Comparison of ENCODE assay signal across 11 cellular contexts in the genomic region with DNA sequence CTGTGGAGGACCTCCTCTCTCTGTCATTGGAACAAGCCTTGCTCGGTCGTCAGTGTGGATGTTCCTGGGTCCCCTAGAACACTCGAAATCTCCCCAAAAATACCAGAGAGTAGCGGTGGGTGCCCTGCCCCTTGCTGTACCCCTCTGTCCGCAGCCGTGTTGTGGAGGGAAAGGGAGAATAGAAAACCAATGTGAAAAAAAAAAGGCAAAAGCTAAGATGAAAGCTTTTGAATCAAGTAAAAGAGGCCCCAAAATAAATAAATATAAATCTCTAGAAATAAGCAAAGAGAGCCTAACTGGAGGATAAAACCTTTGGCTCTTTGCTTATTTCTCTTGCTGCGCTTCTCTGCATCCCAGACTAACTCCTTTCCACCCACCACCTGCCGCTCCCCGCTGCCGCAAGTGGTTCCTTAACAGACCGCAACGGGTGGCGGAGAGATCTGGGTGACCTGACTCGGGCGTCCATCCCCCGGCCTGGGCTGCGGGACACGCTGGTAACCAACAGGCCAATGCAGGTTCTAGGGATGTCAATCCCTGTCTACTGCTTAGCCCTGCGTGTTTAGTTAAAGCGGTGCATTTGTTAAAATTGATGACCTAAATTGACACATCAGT.
DNase-seq lines count a peak whose midpoint lies in the region; ATAC-seq and TF ChIP-seq lines count a peak whose summit lies in the region.
"Had no signal": no experiment of that assay in that cellular context is flagged by ENCODE, and none has a peak within 500 bp of the region (broad histone marks: within the 10 kb centered on the region; RNA-seq: fewer than 3 reads in every experiment).

No MANE protein-coding gene starts in this region.

- H3K4me2 ChIP-seq in PC-9 = peak overlapping the region; percentile 72

- no peaks in the 10 kb centered on the region for H3K9me2 ChIP-seq in PC-9 (ENCODE audit: insufficient read depth)

- intact Hi-C loops in PC-9 (cut with micrococcal nuclease; ENCODE audit: unreplicated experiment) = no loop called here

- BruUV-seq in PC-9 (replicated peaks; lab: Mats Ljungman, UMichigan) = no TSS peak

- H2AFZ ChIP-seq in PC-9 = peak overlapping the region; percentile 73

- H3K36me3 ChIP-seq in PC-9 (ENCODE audit: low read depth) = no peaks in the 10 kb centered on the region
- H3K36me3 ChIP-seq: adrenal gland had no signal

- H3K79me2 ChIP-seq in PC-9 (ENCODE audit: low read depth) = no peaks in the 10 kb centered on the region

- no peak overlapping the region for H3K27ac Mint-ChIP-seq in progenitor cell of endocrine pancreas
- H3K27ac Mint-ChIP-seq: CD14-positive monocyte, memory B cell had no signal

- H3K9me3 ChIP-seq in PC-9 (ENCODE audit: insufficient read depth, low read depth) = no peaks in the 10 kb centered on the region
- H3K9me3 ChIP-seq: adrenal gland had no signal

- peak; percentile 11 to 60 for DNase-seq in NCI-H524 (lab: John Stamatoyannopoulos, UW)
- DNase-seq in NCI-H524 treated with DMSO at 0.1 percent for 48 hours (lab: John Stamatoyannopoulos, UW) = no peak
- DNase-seq in PC-9 = no peak
- no peak for DNase-seq in epithelial cell of esophagus (ENCODE audit: low read depth)
- DNase-seq in progenitor cell of endocrine pancreas (ENCODE audit: low spot score, unreplicated experiment) = no peak
- no peak for DNase-seq in NCI-H526 (lab: John Stamatoyannopoulos, UW)
- DNase-seq in foreskin keratinocyte = no peak
- DNase-seq: adrenal gland had no signal

- TF ChIP-seq CTCF in PC-9 (conservative IDR thresholded peaks at IDR 0.05) (no peak), epithelial cell of esophagus (IDR thresholded peaks at IDR 0.05; ENCODE audit: insufficient read depth, low read depth, low read length, missing control alignments) (no peak), progenitor cell of endocrine pancreas (IDR thresholded peaks at IDR 0.05; ENCODE audit: unreplicated experiment) (no peak), foreskin keratinocyte (conservative IDR thresholded peaks at IDR 0.05) (no peak)

- ATAC-seq in GM21447 (IDR thresholded peaks at IDR 0.05; ENCODE audit: unreplicated experiment) (no peak), foreskin keratinocyte (no peak)

- no peaks in the 10 kb centered on the region for H3K4me1 ChIP-seq in PC-9 (replicated peaks; ENCODE audit: insufficient read depth)
- H3K4me1 ChIP-seq in foreskin keratinocyte = no peaks in the 10 kb centered on the region
- H3K4me1 ChIP-seq: adrenal gland had no signal

- H3K27me3 ChIP-seq in PC-9 (ENCODE audit: insufficient read depth, low read depth) (peaks cover 7% of the 10 kb centered on the region; the same call in 1 of the 2 replicates), foreskin keratinocyte (peaks cover 60% of the 10 kb centered on the region)

- H3F3A ChIP-seq in PC-9 (ENCODE audit: insufficient read depth, low read depth) = no peaks in the 10 kb centered on the region

- POLR2A ChIA-PET in PC-9 (lab: Charles Lee; ENCODE audit: unreplicated experiment) = no interaction called here

- no peak overlapping the region for H3K27ac ChIP-seq in PC-9
- no peak overlapping the region for H3K27ac ChIP-seq in foreskin keratinocyte

- peak overlapping the region; percentile 46; the same call in 1 of the 2 replicates for H3K4me3 ChIP-seq in PC-9
- H3K4me3 ChIP-seq in epithelial cell of esophagus (ENCODE audit: low read length) = peak overlapping the region; percentile 43
- H3K4me3 ChIP-seq: adrenal gland had no signal

- peak overlapping the region; percentile 78 for H3K4me3 Mint-ChIP-seq in progenitor cell of endocrine pancreas (ENCODE audit: low read depth)
- H3K4me3 Mint-ChIP-seq: memory B cell had no signal

- H3K4me1 Mint-ChIP-seq in progenitor cell of endocrine pancreas (ENCODE audit: low read depth) = peaks cover 14% of the 10 kb centered on the region

- H3K36me3 Mint-ChIP-seq in progenitor cell of endocrine pancreas (ENCODE audit: insufficient read depth) = no peaks in the 10 kb centered on the region
- H3K36me3 Mint-ChIP-seq: CD14-positive monocyte, memory B cell had no signal

- peaks cover 24% of the 10 kb centered on the region for H3K27me3 Mint-ChIP-seq in progenitor cell of endocrine pancreas

- no peaks in the 10 kb centered on the region for H3K9me3 Mint-ChIP-seq in progenitor cell of endocrine pancreas (ENCODE audit: low read depth)
- H3K9me3 Mint-ChIP-seq: memory B cell had no signal

- CTCF ChIA-PET in PC-9 (lab: Charles Lee) = no interaction called here

- H4K20me1 ChIP-seq in PC-9 (ENCODE audit: insufficient read depth) = no peaks in the 10 kb centered on the region

Comparison
In these comparisons a context has a peak if more than half of its experiments do, and no peak if none do; other contexts are left out.
1. DNase-seq: peak in NCI-H524 (2 of 2); none in NCI-H524 treated with DMSO at 0.1 percent for 48 hours (single experiment), PC-9 (0 of 2), epithelial cell of esophagus (single experiment), progenitor cell of endocrine pancreas (single experiment), NCI-H526 (0 of 2) and foreskin keratinocyte (0 of 2).